In the genomic region with DNA sequence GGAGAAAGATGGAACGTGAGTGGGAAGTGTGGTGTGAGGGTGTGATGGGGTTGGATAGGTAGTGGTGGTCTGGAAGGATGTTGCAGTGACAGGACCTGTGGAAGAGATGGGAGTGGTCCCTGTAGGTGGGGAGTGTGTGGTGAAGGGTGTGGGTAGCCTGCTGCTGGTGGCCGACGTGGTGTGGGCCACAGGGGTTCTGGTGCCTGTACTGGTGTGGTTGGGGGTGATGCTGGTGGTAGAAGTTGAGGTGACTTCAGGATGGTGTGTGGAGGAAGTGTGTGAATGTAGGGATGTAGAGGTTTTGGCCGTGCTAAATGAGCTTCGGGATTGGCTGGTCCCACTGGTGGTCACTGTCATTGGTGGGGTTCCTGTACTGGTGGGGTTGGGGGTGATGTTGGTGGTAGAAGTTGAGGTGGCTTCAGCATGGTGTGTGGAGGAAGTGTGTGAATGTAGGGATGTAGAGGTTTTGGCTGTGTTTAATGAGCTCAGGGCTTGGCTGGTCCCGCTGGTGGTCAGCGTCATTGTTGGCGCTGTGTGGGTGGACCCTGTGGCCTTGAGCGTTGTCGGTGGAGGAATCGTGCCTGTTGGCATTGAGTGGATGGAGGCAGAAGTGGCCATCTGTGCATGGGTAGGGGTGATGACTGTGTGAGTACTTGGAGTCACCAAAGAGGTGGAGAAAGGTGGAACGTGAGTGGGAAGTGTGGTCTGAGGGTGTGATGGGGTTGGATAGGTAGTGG, we compare ENCODE assay signal across 1 cellular context.
TF ChIP-seq lines count a peak whose summit lies in the region.

No MANE protein-coding gene starts in this region.

TF ChIP-seq in SK-N-SH treated with all-trans-retinoic acid at 6 μM for 48 hours, 23 proteins besides CTCF, POLR2A, EP300 and RAD21 (continued from another document):
- no peak for TF ChIP-seq CSRNP3 (CRISPR knock-in tag; IDR thresholded peaks at IDR 0.05)
- TF ChIP-seq PATZ1 (CRISPR knock-in tag; IDR thresholded peaks at IDR 0.05; ENCODE audit: borderline replicate concordance) = no peak
- TF ChIP-seq ESRRG (CRISPR knock-in tag; IDR thresholded peaks at IDR 0.05) = no peak
- no peak for TF ChIP-seq SNAI2 (CRISPR knock-in tag; IDR thresholded peaks at IDR 0.05)
- no peak for TF ChIP-seq ARNTL (CRISPR knock-in tag; IDR thresholded peaks at IDR 0.05; ENCODE audit: borderline replicate concordance, low read depth)
- TF ChIP-seq GLIS3 (CRISPR knock-in tag; IDR thresholded peaks at IDR 0.05) = no peak
- no peak for TF ChIP-seq ZFP30 (CRISPR knock-in tag; IDR thresholded peaks at IDR 0.05)
- TF ChIP-seq ISL1 (CRISPR knock-in tag; IDR thresholded peaks at IDR 0.05) = no peak
- no peak for TF ChIP-seq CREB5 (CRISPR knock-in tag; IDR thresholded peaks at IDR 0.05; ENCODE audit: low read depth)
- TF ChIP-seq, protein P1, sequence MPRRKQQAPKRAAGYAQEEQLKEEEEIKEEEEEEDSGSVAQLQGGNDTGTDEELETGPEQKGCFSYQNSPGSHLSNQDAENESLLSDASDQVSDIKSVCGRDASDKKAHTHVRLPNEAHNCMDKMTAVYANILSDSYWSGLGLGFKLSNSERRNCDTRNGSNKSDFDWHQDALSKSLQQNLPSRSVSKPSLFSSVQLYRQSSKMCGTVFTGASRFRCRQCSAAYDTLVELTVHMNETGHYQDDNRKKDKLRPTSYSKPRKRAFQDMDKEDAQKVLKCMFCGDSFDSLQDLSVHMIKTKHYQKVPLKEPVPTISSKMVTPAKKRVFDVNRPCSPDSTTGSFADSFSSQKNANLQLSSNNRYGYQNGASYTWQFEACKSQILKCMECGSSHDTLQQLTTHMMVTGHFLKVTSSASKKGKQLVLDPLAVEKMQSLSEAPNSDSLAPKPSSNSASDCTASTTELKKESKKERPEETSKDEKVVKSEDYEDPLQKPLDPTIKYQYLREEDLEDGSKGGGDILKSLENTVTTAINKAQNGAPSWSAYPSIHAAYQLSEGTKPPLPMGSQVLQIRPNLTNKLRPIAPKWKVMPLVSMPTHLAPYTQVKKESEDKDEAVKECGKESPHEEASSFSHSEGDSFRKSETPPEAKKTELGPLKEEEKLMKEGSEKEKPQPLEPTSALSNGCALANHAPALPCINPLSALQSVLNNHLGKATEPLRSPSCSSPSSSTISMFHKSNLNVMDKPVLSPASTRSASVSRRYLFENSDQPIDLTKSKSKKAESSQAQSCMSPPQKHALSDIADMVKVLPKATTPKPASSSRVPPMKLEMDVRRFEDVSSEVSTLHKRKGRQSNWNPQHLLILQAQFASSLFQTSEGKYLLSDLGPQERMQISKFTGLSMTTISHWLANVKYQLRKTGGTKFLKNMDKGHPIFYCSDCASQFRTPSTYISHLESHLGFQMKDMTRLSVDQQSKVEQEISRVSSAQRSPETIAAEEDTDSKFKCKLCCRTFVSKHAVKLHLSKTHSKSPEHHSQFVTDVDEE (CRISPR knock-in tag; IDR thresholded peaks at IDR 0.05) = no peak
